In genomic region chr6:36544228-36544627, GRCh38 we compare ENCODE assay signal across 8 cellular contexts. TPM values are rescaled to one million over a fixed set of nuclear protein-coding genes. Genes with fewer than 3 reads are reported as not detected.
DNase-seq lines count a peak whose midpoint lies in the region; ATAC-seq and TF ChIP-seq lines count a peak whose summit lies in the region.

No MANE protein-coding gene starts in this region.

- TF ChIP-seq CTCF in HFF-Myc (IDR thresholded peaks at IDR 0.05; ENCODE audit: low read depth, low read length, missing control alignments) (no peak), endothelial cell (IDR thresholded peaks at IDR 0.05; ENCODE audit: unreplicated experiment) (no peak)

- ATAC-seq in HG03045 (IDR thresholded peaks at IDR 0.05; ENCODE audit: unreplicated experiment) (no peak), HG03196 (IDR thresholded peaks at IDR 0.05; ENCODE audit: unreplicated experiment) (no peak)

- H3K9me3 Mint-ChIP-seq in endothelial cell (ENCODE audit: unreplicated experiment) = no peaks in the 10 kb centered on the region

- H3K4me3 ChIP-seq in HFF-Myc (replicated peaks; ENCODE audit: low read depth, low read length) = peak overlapping the region; percentile 22

- H3K4me3 Mint-ChIP-seq in endothelial cell (ENCODE audit: unreplicated experiment) = peak overlapping the region; percentile 52

- H3K36me3 Mint-ChIP-seq in endothelial cell (ENCODE audit: low read depth, unreplicated experiment) = peaks cover 4% of the 10 kb centered on the region

- peaks cover 18% of the 10 kb centered on the region for H3K4me1 Mint-ChIP-seq in endothelial cell (ENCODE audit: unreplicated experiment)

- H3K27ac Mint-ChIP-seq in endothelial cell (ENCODE audit: unreplicated experiment) = no peak overlapping the region

- H3K27me3 Mint-ChIP-seq in endothelial cell (ENCODE audit: unreplicated experiment) = peaks cover 3% of the 10 kb centered on the region

- peak; percentile 47 for DNase-seq in HFF-Myc (ENCODE audit: extremely low read depth, low read depth)
- peak; percentile 58 for DNase-seq in T-helper 22 cell (ENCODE audit: low read depth)
- no peak for DNase-seq in endothelial cell (ENCODE audit: low spot score)
- DNase-seq in stimulated activated CD8-positive, alpha-beta memory T cell treated with anti-CD3 and anti-CD28 coated beads, Interleukin-4, amount 100 ng/mL, for 24 hours (ENCODE audit: low read depth) = peak; percentile 27
- no peak for DNase-seq in H4 (ENCODE audit: low spot score)
- DNase-seq in GDM1 (lab: John Stamatoyannopoulos, UW) = no peak

RNA-seq across cellular contexts. Expression of gene STK38, which starts 3.1 kb away (rescaled TPM):
- total RNA-seq in endothelial cell (ENCODE audit: unreplicated experiment) = 41.4 TPM
- total RNA-seq in H4 (2014; rRNA removed; shearing (Covaris generic)) = 14.7 and 21.9 TPM in 2 replicates

RNA-seq across cellular contexts. Expression of gene SRSF3, which starts 49.9 kb away (rescaled TPM):
- 289 TPM for total RNA-seq in endothelial cell (ENCODE audit: unreplicated experiment)
- 409 and 635 TPM in 2 replicates for total RNA-seq in H4 (2014; rRNA removed; shearing (Covaris generic))

Comparison
In these comparisons a context has a peak if more than half of its experiments do, and no peak if none do; other contexts are left out.
1. DNase-seq: peak in HFF-Myc (single experiment), T-helper 22 cell (single experiment) and stimulated activated CD8-positive, alpha-beta memory T cell treated with anti-CD3 and anti-CD28 coated beads, Interleukin-4, amount 100 ng/mL, for 24 hours (single experiment); none in endothelial cell (single experiment), H4 (single experiment) and GDM1 (single experiment).